ENCODE assay signal across 17 cellular contexts in genomic region chr1:161206411-161207140, GRCh38. TPM values are rescaled to one million over a fixed set of nuclear protein-coding genes. Genes with fewer than 3 reads are reported as not detected.
DNase-seq lines count a peak whose midpoint lies in the region; ATAC-seq, FAIRE-seq and TF ChIP-seq lines count a peak whose summit lies in the region.
"Had no signal": no experiment of that assay in that cellular context is flagged by ENCODE, and none has a peak within 500 bp of the region (broad histone marks: within the 10 kb centered on the region; RNA-seq: fewer than 3 reads in every experiment).

No MANE protein-coding gene starts in this region.

- TF ChIP-seq POLR2A in HepG2 (IDR thresholded peaks at IDR 0.05; ENCODE audit: insufficient read depth in 1 of 2, low read depth in 2 of 2, low read length in 2 of 2) = no peak
- TF ChIP-seq POLR2A in vagina (IDR thresholded peaks at IDR 0.05) = no peak
- no peak for TF ChIP-seq POLR2A in GM12892 (IDR thresholded peaks at IDR 0.05; ENCODE audit: low read depth, low read length)

- POLR2A ChIA-PET in HepG2 (lab: Yijun Ruan, JAX) = interaction anchor here (13.8 kb wide), 1 partner anchor 15 kb away, joined by 357 read pairs; the partner anchor contains the start of genes APOA2 and TOMM40L
- POLR2A ChIA-PET in naive thymus-derived CD4-positive, alpha-beta T cell (lab: Charles Lee) = interaction anchor here (0.7 to 29.1 kb wide), 9 partner anchors 9 to 97 kb away, joined by 3 to 508 read pairs (median 6); partner anchors contain the start of genes APOA2, FCER1G, PPOX and TOMM40L

- no TSS peak for BruUV-seq in HepG2 (replicated peaks; lab: Mats Ljungman, UMichigan)

- H3K79me2 ChIP-seq in HepG2 (ENCODE audit: insufficient read depth, low read length) = peaks cover 25% of the 10 kb centered on the region

- H3K27ac Mint-ChIP-seq in naive thymus-derived CD4-positive, alpha-beta T cell = peak overlapping the region in 5 of 9 donors; percentile 10 to 88 (median 64)

- TF ChIP-seq CTCF in liver (IDR thresholded peaks at IDR 0.05; ENCODE audit: low read depth, low read length, missing input control) (no peak), HepG2 (CRISPR knock-in tag; IDR thresholded peaks at IDR 0.05) (no peak), fibroblast of mammary gland (conservative IDR thresholded peaks at IDR 0.05; ENCODE audit: control insufficient read depth, insufficient read depth, low read depth, low read length) (no peak), vagina (IDR thresholded peaks at IDR 0.05) (no peak)

- TF ChIP-seq RAD21 in liver (IDR thresholded peaks at IDR 0.05) (no peak), HepG2 (CRISPR knock-in tag; IDR thresholded peaks at IDR 0.05) (no peak)

- H3K4me1 Mint-ChIP-seq in naive thymus-derived CD4-positive, alpha-beta T cell = peaks cover 17 to 73% (median 61%) of the 10 kb centered on the region in 7 donors

- peak overlapping the region; percentile 63 to 82 for H3K27ac ChIP-seq in liver (ENCODE audit: low read depth in 1 of 2, low read length in 2 of 2)
- H3K27ac ChIP-seq in HepG2 (ENCODE audit: extremely low read length, insufficient read depth, low read length) = no peak overlapping the region
- H3K27ac ChIP-seq in naive thymus-derived CD4-positive, alpha-beta T cell (ENCODE audit: low read depth, low read length) = no peak overlapping the region
- peak overlapping the region; percentile 74 for H3K27ac ChIP-seq in vagina
- H3K27ac ChIP-seq: SK-N-MC had no signal

- H3K27me3 ChIP-seq in liver (ENCODE audit: control insufficient read depth in 4 of 4, insufficient read depth in 4 of 4, low read length in 3 of 4) = no peaks in the 10 kb centered on the region
- H3K27me3 ChIP-seq in HepG2 (ENCODE audit: control insufficient read depth in 1 of 2, insufficient read depth in 2 of 2, low read length in 2 of 2) = no peaks in the 10 kb centered on the region; a peak in 1 of 5 replicates
- H3K27me3 ChIP-seq in naive thymus-derived CD4-positive, alpha-beta T cell (ENCODE audit: control insufficient read depth in 2 of 2, insufficient read depth in 2 of 2, low read length in 2 of 2) = no peaks in the 10 kb centered on the region
- H3K27me3 ChIP-seq in vagina = no peaks in the 10 kb centered on the region

- H3K9me3 ChIP-seq in liver (ENCODE audit: control insufficient read depth in 4 of 4, low read length in 3 of 4) (no peaks in the 10 kb centered on the region), HepG2 (ENCODE audit: low read length) (no peaks in the 10 kb centered on the region), vagina (no peaks in the 10 kb centered on the region)
- no peaks in the 10 kb centered on the region for H3K9me3 ChIP-seq in naive thymus-derived CD4-positive, alpha-beta T cell (ENCODE audit: control insufficient read depth in 2 of 3, low read length in 3 of 3)

- no peak overlapping the region for H3K4me3 ChIP-seq in liver (ENCODE audit: low read depth in 1 of 3, low read length in 3 of 3)
- H3K4me3 ChIP-seq in HepG2 (replicated peaks in 1 of 3; ENCODE audit: insufficient read depth in 1 of 3, low read depth in 2 of 3, low read length in 3 of 3) = no peak overlapping the region
- H3K4me3 ChIP-seq in fibroblast of mammary gland (ENCODE audit: control insufficient read depth, low read depth, low read length) = no peak overlapping the region
- no peak overlapping the region for H3K4me3 ChIP-seq in naive thymus-derived CD4-positive, alpha-beta T cell (ENCODE audit: low read length)
- no peak overlapping the region for H3K4me3 ChIP-seq in vagina
- H3K4me3 ChIP-seq: K562, SK-N-MC had no signal

- H3K9me3 Mint-ChIP-seq in naive thymus-derived CD4-positive, alpha-beta T cell = no peaks in the 10 kb centered on the region

- H3K27me3 Mint-ChIP-seq in naive thymus-derived CD4-positive, alpha-beta T cell = no peaks in the 10 kb centered on the region

- no peak overlapping the region for H3K9ac ChIP-seq in liver (ENCODE audit: low read depth in 1 of 2, low read length in 2 of 2)
- no peak overlapping the region for H3K9ac ChIP-seq in HepG2 (ENCODE audit: insufficient read depth, low read depth, low read length)

- no peak overlapping the region for H3K4me2 ChIP-seq in HepG2 (ENCODE audit: low read depth, low read length)

- intact Hi-C loops in HepG2 (cut with micrococcal nuclease; ENCODE audit: unreplicated experiment) (no loop called here), vagina (cut with DNase I) (no loop called here)
- intact Hi-C loops in naive thymus-derived CD4-positive, alpha-beta T cell (cut with micrococcal nuclease) = no loop called here

- FAIRE-seq in HepG2 (lab: Jason Lieb, UNC) = no peak
- no peak for FAIRE-seq in GM12892 (lab: Jason Lieb, UNC)
- FAIRE-seq: GM12891, K562 had no signal

- no peak overlapping the region for H2AFZ ChIP-seq in HepG2 (ENCODE audit: low read length)

- ATAC-seq in HepG2 (no peak), HG03439 (IDR thresholded peaks at IDR 0.05; ENCODE audit: unreplicated experiment) (no peak)
- no peak for ATAC-seq in naive thymus-derived CD4-positive, alpha-beta T cell
- ATAC-seq: K562 had no signal

- TF ChIP-seq EP300 in HepG2 (IDR thresholded peaks at IDR 0.05; ENCODE audit: low read depth in 2 of 2, low read length in 2 of 2) = no peak
- no peak for TF ChIP-seq EP300 in HepG2 (CRISPR knock-in tag; IDR thresholded peaks at IDR 0.05; ENCODE audit: borderline replicate concordance)

- H3K4me1 ChIP-seq in liver (ENCODE audit: control insufficient read depth in 4 of 4, insufficient read depth in 4 of 4, low read length in 3 of 4) (peaks cover 8 to 27% (median 20%) of the 10 kb centered on the region in 4 donors), HepG2 (ENCODE audit: insufficient read depth, low read length) (peaks cover 51% of the 10 kb centered on the region), vagina (peaks cover 50% of the 10 kb centered on the region)
- H3K4me1 ChIP-seq in naive thymus-derived CD4-positive, alpha-beta T cell (ENCODE audit: control insufficient read depth in 2 of 2, insufficient read depth in 2 of 2, low read length in 2 of 2) = peaks cover 18 to 49% of the 10 kb centered on the region in 2 donors

- 86% methylated on average over 12 of the region's 12 CpGs for WGBS in liver
- WGBS in HepG2 (ENCODE audit: low lambda C conversion rate) = 96% methylated on average over 12 of the region's 12 CpGs

- in situ Hi-C loops in HepG2 (cut with HindIII; ENCODE audit: extremely low pct_ligation_motif_present, low pct_unique_long_range_greater_than_20kb) = no loop called here

- H3K4me3 Mint-ChIP-seq in naive thymus-derived CD4-positive, alpha-beta T cell = no peak overlapping the region

- peaks cover 6 to 51% (median 34%) of the 10 kb centered on the region in 4 donors for H3K36me3 ChIP-seq in liver (ENCODE audit: control insufficient read depth in 4 of 4, insufficient read depth in 3 of 4, low read depth in 1 of 4, low read length in 3 of 4)
- peaks cover 14 to 69% of the 10 kb centered on the region in 2 experiments for H3K36me3 ChIP-seq in HepG2 (replicated peaks in 1 of 2; ENCODE audit: control insufficient read depth in 1 of 2, insufficient read depth in 2 of 2, low read length in 2 of 2)
- H3K36me3 ChIP-seq in naive thymus-derived CD4-positive, alpha-beta T cell (ENCODE audit: control insufficient read depth in 2 of 3, insufficient read depth in 3 of 3, low read length in 3 of 3) = peaks cover 20 to 66% (median 37%) of the 10 kb centered on the region in 3 experiments
- peaks cover 0 to 43% of the 10 kb centered on the region in 2 donors for H3K36me3 ChIP-seq in vagina

- no peak for DNase-seq in HepG2 (ENCODE audit: low spot score)
- DNase-seq in fibroblast of mammary gland (ENCODE audit: low read depth) = peak; percentile 83
- no peak for DNase-seq in naive thymus-derived CD4-positive, alpha-beta T cell
- DNase-seq in vagina (ENCODE audit: extremely low spot score in 2 of 2) = no peak
- no peak for DNase-seq in GM12892 (ENCODE audit: insufficient read length)
- no peak for DNase-seq in LoVo (ENCODE audit: low spot score)
- DNase-seq: activated effector memory CD4-positive, alpha-beta T cell treated with anti-CD3 and anti-CD28 coated beads, Interleukin-2, amount 50 U/mL, for 16 hours; DMS79 treated with DMSO at 0.1 percent for 48 hours; effector CD4-positive, alpha-beta T cell; NCI-H1694; NCI-H748 treated with DMSO at 0.1 percent for 48 hours had no signal

- H4K20me1 ChIP-seq in HepG2 (ENCODE audit: insufficient read depth, low read length) = no peaks in the 10 kb centered on the region

- CTCF ChIA-PET in HepG2 (lab: Yijun Ruan, JAX; ENCODE audit: low intra/inter-chr PET ratio, low total read pairs) = no interaction called here
- CTCF ChIA-PET in naive thymus-derived CD4-positive, alpha-beta T cell (lab: Charles Lee) = interaction anchor here (0.7 to 6.1 kb wide), 9 partner anchors 15 to 182 kb away, joined by 3 to 66 read pairs (median 5); partner anchors contain the start of genes PPOX and TOMM40L

- peaks cover 22 to 42% (median 34%) of the 10 kb centered on the region in 5 donors for H3K36me3 Mint-ChIP-seq in naive thymus-derived CD4-positive, alpha-beta T cell

RNA-seq across cellular contexts. Expression of gene NDUFS2, which starts 4.4 kb away (rescaled TPM):
- total RNA-seq in liver (100 to 1,000 TPM; 105 to 167 TPM), HepG2 (2016; rRNA removed; fragmentation: Illumina TruSeq; extraction: Trizol) (118 and 129 TPM in 2 replicates), vagina (104 TPM)
- polyA plus RNA-seq in liver (100 to 1,000 TPM in 1 of 2 donors, 10 to 100 TPM in 1; 93.3 to 135 TPM), HepG2 (2011; rRNA removed) (70.1 and 89.9 TPM in 2 replicates)
- total RNA-seq in HepG2 (2016; cell fraction: cytosol; rRNA removed; fragmentation: Illumina TruSeq; extraction: Trizol; ENCODE audit: low read depth) = 18.0 and 20.7 TPM in 2 replicates
- total RNA-seq in HepG2 (2016; cell fraction: insoluble cytoplasmic fraction; rRNA removed; fragmentation: Illumina TruSeq; extraction: Trizol) = 121 and 133 TPM in 2 replicates
- 28.4 and 30.2 TPM in 2 replicates for total RNA-seq in HepG2 (2016; cell fraction: membrane; rRNA removed; fragmentation: Illumina TruSeq; extraction: Trizol)
- total RNA-seq in HepG2 (2016; cell fraction: nucleus; rRNA removed; fragmentation: Illumina TruSeq; extraction: Trizol) = 63.0 and 65.1 TPM in 2 replicates
- polyA plus RNA-seq in HepG2 (2011; cell fraction: cytosol; rRNA removed) = 52.3 and 72.4 TPM in 2 replicates
- 87.4 and 104 TPM in 2 replicates for polyA plus RNA-seq in HepG2 (2011; cell fraction: nucleus; rRNA removed)
- 117 and 118 TPM in 2 replicates for polyA plus RNA-seq in HepG2 (2012)
- polyA plus RNA-seq in HepG2 (2016; cell fraction: cytosol; fragmentation: Illumina TruSeq; extraction: Trizol; ENCODE audit: low read depth) = 14.3 and 16.0 TPM in 2 replicates
- 134 and 145 TPM in 2 replicates for polyA plus RNA-seq in HepG2 (2016; cell fraction: insoluble cytoplasmic fraction; fragmentation: Illumina TruSeq; extraction: Trizol; ENCODE audit: low read depth)
- 18.1 and 20.3 TPM in 2 replicates for polyA plus RNA-seq in HepG2 (2016; cell fraction: membrane; fragmentation: Illumina TruSeq; extraction: Trizol; ENCODE audit: low read depth)
- 89.9 and 92.0 TPM in 2 replicates for polyA plus RNA-seq in HepG2 (2016; cell fraction: nucleus; fragmentation: Illumina TruSeq; extraction: Trizol; ENCODE audit: insufficient read depth, low read depth)
- 158 and 259 TPM in 2 replicates for polyA minus RNA-seq in HepG2 (2011; rRNA and poly(A)+ RNA removed; ENCODE audit: low replicate concordance)
- polyA minus RNA-seq in HepG2 (2011; cell fraction: cytosol; rRNA and poly(A)+ RNA removed) = 53.5 and 76.1 TPM in 2 replicates
- 67.2 and 85.7 TPM in 2 replicates for polyA minus RNA-seq in HepG2 (2011; cell fraction: nucleus; rRNA and poly(A)+ RNA removed)
- total RNA-seq in naive thymus-derived CD4-positive, alpha-beta T cell = 100 to 1,000 TPM in 2 of 5 experiments, 10 to 100 TPM in 3; 64.1 to 131 (median 85.3) TPM
- 100 to 1,000 TPM in 1 of 2 donors, 10 to 100 TPM in 1; 94.6 to 102 TPM for polyA plus RNA-seq in naive thymus-derived CD4-positive, alpha-beta T cell
- polyA plus RNA-seq in GM12892 (2012; ENCODE audit: missing spikeins) = 101 TPM

RNA-seq across cellular contexts. Expression of gene ADAMTS4, which starts 7.7 kb away (rescaled TPM):
- 1 to 10 TPM in 1 of 2 donors, under 1 TPM in 1; 0.28 to 2.2 TPM for total RNA-seq in liver
- under 1 TPM; 0.21 to 0.48 TPM for polyA plus RNA-seq in liver
- 0.73 and 1.7 TPM in 2 replicates for total RNA-seq in HepG2 (2016; rRNA removed; fragmentation: Illumina TruSeq; extraction: Trizol)
- total RNA-seq in HepG2 (2016; cell fraction: cytosol; rRNA removed; fragmentation: Illumina TruSeq; extraction: Trizol; ENCODE audit: low read depth) = 0.10 and 0.18 TPM in 2 replicates
- 0.56 and 0.93 TPM in 2 replicates for total RNA-seq in HepG2 (2016; cell fraction: insoluble cytoplasmic fraction; rRNA removed; fragmentation: Illumina TruSeq; extraction: Trizol)
- 0.14 and 0.62 TPM in 2 replicates for total RNA-seq in HepG2 (2016; cell fraction: membrane; rRNA removed; fragmentation: Illumina TruSeq; extraction: Trizol)
- total RNA-seq in HepG2 (2016; cell fraction: nucleus; rRNA removed; fragmentation: Illumina TruSeq; extraction: Trizol) = 1.6 and 2.4 TPM in 2 replicates
- polyA plus RNA-seq in HepG2 (2011; rRNA removed) = 0.51 and 0.56 TPM in 2 replicates
- 0.26 and 0.35 TPM in 2 replicates for polyA plus RNA-seq in HepG2 (2011; cell fraction: cytosol; rRNA removed)
- polyA plus RNA-seq in HepG2 (2011; cell fraction: nucleus; rRNA removed) = 1.1 and 1.3 TPM in 2 replicates
- 0.31 and 0.45 TPM in 2 replicates for polyA plus RNA-seq in HepG2 (2012)
- polyA plus RNA-seq in HepG2 (2016; cell fraction: cytosol; fragmentation: Illumina TruSeq; extraction: Trizol; ENCODE audit: low read depth) = 0.01 TPM in 1 of 2 replicates, not detected in the other
- 0.37 and 0.45 TPM in 2 replicates for polyA plus RNA-seq in HepG2 (2016; cell fraction: insoluble cytoplasmic fraction; fragmentation: Illumina TruSeq; extraction: Trizol; ENCODE audit: low read depth)
- 0.03 and 0.30 TPM in 2 replicates for polyA plus RNA-seq in HepG2 (2016; cell fraction: membrane; fragmentation: Illumina TruSeq; extraction: Trizol; ENCODE audit: low read depth)
- polyA plus RNA-seq in HepG2 (2016; cell fraction: nucleus; fragmentation: Illumina TruSeq; extraction: Trizol; ENCODE audit: insufficient read depth, low read depth) = 1.0 and 2.5 TPM in 2 replicates
- 0.87 and 3.5 TPM in 2 replicates for polyA minus RNA-seq in HepG2 (2011; rRNA and poly(A)+ RNA removed; ENCODE audit: low replicate concordance)
- 0.69 and 0.97 TPM in 2 replicates for polyA minus RNA-seq in HepG2 (2011; cell fraction: cytosol; rRNA and poly(A)+ RNA removed)
- polyA minus RNA-seq in HepG2 (2011; cell fraction: nucleus; rRNA and poly(A)+ RNA removed) = 1.8 and 2.2 TPM in 2 replicates
- 1 to 10 TPM in 4 of 5 experiments, under 1 TPM in 1; 0.70 to 3.3 (median 1.6) TPM for total RNA-seq in naive thymus-derived CD4-positive, alpha-beta T cell
- polyA plus RNA-seq in naive thymus-derived CD4-positive, alpha-beta T cell = under 1 TPM; 0.21 to 0.38 TPM
- 78.3 TPM for total RNA-seq in vagina
- polyA plus RNA-seq in GM12892 (2012; ENCODE audit: missing spikeins) = 0.06 TPM

RNA-seq across cellular contexts. Expression of gene FCER1G, which starts 8.5 kb away (rescaled TPM):
- 10 to 100 TPM; 25.4 to 32.6 TPM for total RNA-seq in liver
- polyA plus RNA-seq in liver = 10 to 100 TPM; 46.1 to 77.1 TPM
- 1.3 and 1.5 TPM in 2 replicates for total RNA-seq in HepG2 (2016; rRNA removed; fragmentation: Illumina TruSeq; extraction: Trizol)
- total RNA-seq in HepG2 (2016; cell fraction: cytosol; rRNA removed; fragmentation: Illumina TruSeq; extraction: Trizol; ENCODE audit: low read depth) = 2.0 and 3.3 TPM in 2 replicates
- 0.74 and 1.1 TPM in 2 replicates for total RNA-seq in HepG2 (2016; cell fraction: insoluble cytoplasmic fraction; rRNA removed; fragmentation: Illumina TruSeq; extraction: Trizol)
- total RNA-seq in HepG2 (2016; cell fraction: membrane; rRNA removed; fragmentation: Illumina TruSeq; extraction: Trizol) = 0.87 and 1.3 TPM in 2 replicates
- total RNA-seq in HepG2 (2016; cell fraction: nucleus; rRNA removed; fragmentation: Illumina TruSeq; extraction: Trizol) = 1.1 TPM in 1 of 2 replicates, not detected in the other
- 4.7 and 6.4 TPM in 2 replicates for polyA plus RNA-seq in HepG2 (2011; rRNA removed)
- 3.0 and 4.5 TPM in 2 replicates for polyA plus RNA-seq in HepG2 (2011; cell fraction: cytosol; rRNA removed)
- polyA plus RNA-seq in HepG2 (2011; cell fraction: nucleus; rRNA removed) = 2.7 and 3.0 TPM in 2 replicates
- polyA plus RNA-seq in HepG2 (2012) = 2.5 and 4.9 TPM in 2 replicates
- 1.8 and 2.9 TPM in 2 replicates for polyA plus RNA-seq in HepG2 (2016; cell fraction: cytosol; fragmentation: Illumina TruSeq; extraction: Trizol; ENCODE audit: low read depth)
- polyA plus RNA-seq in HepG2 (2016; cell fraction: insoluble cytoplasmic fraction; fragmentation: Illumina TruSeq; extraction: Trizol; ENCODE audit: low read depth) = 3.0 and 3.5 TPM in 2 replicates
- 2.1 and 3.2 TPM in 2 replicates for polyA plus RNA-seq in HepG2 (2016; cell fraction: membrane; fragmentation: Illumina TruSeq; extraction: Trizol; ENCODE audit: low read depth)
- polyA plus RNA-seq in HepG2 (2016; cell fraction: nucleus; fragmentation: Illumina TruSeq; extraction: Trizol; ENCODE audit: insufficient read depth, low read depth) = 3.8 and 3.9 TPM in 2 replicates
- polyA minus RNA-seq in HepG2 (2011; rRNA and poly(A)+ RNA removed; ENCODE audit: low replicate concordance) = 3.2 TPM in 1 of 2 replicates, not detected in the other
- 1.2 TPM in 1 of 2 replicates, not detected in the other for polyA minus RNA-seq in HepG2 (2011; cell fraction: cytosol; rRNA and poly(A)+ RNA removed)
- polyA minus RNA-seq in HepG2 (2011; cell fraction: nucleus; rRNA and poly(A)+ RNA removed) = 2.4 and 2.5 TPM in 2 replicates
- total RNA-seq in naive thymus-derived CD4-positive, alpha-beta T cell = 100 to 1,000 TPM in 1 of 5 experiments, 10 to 100 TPM in 3, 1 to 10 TPM in 1; 2.6 to 171 (median 14.5) TPM
- polyA plus RNA-seq in naive thymus-derived CD4-positive, alpha-beta T cell = 1 to 10 TPM; 2.7 to 5.1 TPM
- 64.8 TPM for total RNA-seq in vagina
- polyA plus RNA-seq in GM12892 (2012; ENCODE audit: missing spikeins) = not detected

RNA-seq across cellular contexts. Expression of gene APOA2, which starts 16.9 kb away (rescaled TPM):
- total RNA-seq in liver (1,000 to 10,000 TPM; 5,041 to 8,644 TPM), HepG2 (2016; rRNA removed; fragmentation: Illumina TruSeq; extraction: Trizol) (4,370 and 6,293 TPM in 2 replicates), vagina (not detected)
- polyA plus RNA-seq in liver (over 10,000 TPM; 12,638 to 30,612 TPM), HepG2 (2011; rRNA removed) (18,293 and 18,774 TPM in 2 replicates)
- total RNA-seq in HepG2 (2016; cell fraction: cytosol; rRNA removed; fragmentation: Illumina TruSeq; extraction: Trizol; ENCODE audit: low read depth) = 3,975 and 6,491 TPM in 2 replicates
- 4,472 and 6,358 TPM in 2 replicates for total RNA-seq in HepG2 (2016; cell fraction: insoluble cytoplasmic fraction; rRNA removed; fragmentation: Illumina TruSeq; extraction: Trizol)
- total RNA-seq in HepG2 (2016; cell fraction: membrane; rRNA removed; fragmentation: Illumina TruSeq; extraction: Trizol) = 3,955 and 6,101 TPM in 2 replicates
- total RNA-seq in HepG2 (2016; cell fraction: nucleus; rRNA removed; fragmentation: Illumina TruSeq; extraction: Trizol) = 3,810 and 3,934 TPM in 2 replicates
- polyA plus RNA-seq in HepG2 (2011; cell fraction: cytosol; rRNA removed) = 17,633 and 21,546 TPM in 2 replicates
- 4,893 and 6,777 TPM in 2 replicates for polyA plus RNA-seq in HepG2 (2011; cell fraction: nucleus; rRNA removed)
- 14,747 and 16,401 TPM in 2 replicates for polyA plus RNA-seq in HepG2 (2012)
- polyA plus RNA-seq in HepG2 (2016; cell fraction: cytosol; fragmentation: Illumina TruSeq; extraction: Trizol; ENCODE audit: low read depth) = 6,184 and 9,695 TPM in 2 replicates
- polyA plus RNA-seq in HepG2 (2016; cell fraction: insoluble cytoplasmic fraction; fragmentation: Illumina TruSeq; extraction: Trizol; ENCODE audit: low read depth) = 5,809 and 5,829 TPM in 2 replicates
- polyA plus RNA-seq in HepG2 (2016; cell fraction: membrane; fragmentation: Illumina TruSeq; extraction: Trizol; ENCODE audit: low read depth) = 5,233 and 7,551 TPM in 2 replicates
- polyA plus RNA-seq in HepG2 (2016; cell fraction: nucleus; fragmentation: Illumina TruSeq; extraction: Trizol; ENCODE audit: insufficient read depth, low read depth) = 8,211 and 8,782 TPM in 2 replicates
- polyA minus RNA-seq in HepG2 (2011; rRNA and poly(A)+ RNA removed; ENCODE audit: low replicate concordance) = 2.8 and 6,464 TPM in 2 replicates
- 2,868 and 2,995 TPM in 2 replicates for polyA minus RNA-seq in HepG2 (2011; cell fraction: cytosol; rRNA and poly(A)+ RNA removed)
- polyA minus RNA-seq in HepG2 (2011; cell fraction: nucleus; rRNA and poly(A)+ RNA removed) = 1,031 and 1,480 TPM in 2 replicates
- not detected for total RNA-seq in naive thymus-derived CD4-positive, alpha-beta T cell
- not detected for polyA plus RNA-seq in naive thymus-derived CD4-positive, alpha-beta T cell
- polyA plus RNA-seq in GM12892 (2012; ENCODE audit: missing spikeins) = not detected
- total RNA-seq: mononuclear cell had no signal

RNA-seq across cellular contexts. Expression of gene TOMM40L, which starts 19.3 kb away (rescaled TPM):
- total RNA-seq in liver = 1 to 10 TPM; 6.7 to 7.4 TPM
- 10 to 100 TPM; 10.4 to 10.5 TPM for polyA plus RNA-seq in liver
- 26.2 and 29.1 TPM in 2 replicates for total RNA-seq in HepG2 (2016; rRNA removed; fragmentation: Illumina TruSeq; extraction: Trizol)
- 8.5 and 8.6 TPM in 2 replicates for total RNA-seq in HepG2 (2016; cell fraction: cytosol; rRNA removed; fragmentation: Illumina TruSeq; extraction: Trizol; ENCODE audit: low read depth)
- total RNA-seq in HepG2 (2016; cell fraction: insoluble cytoplasmic fraction; rRNA removed; fragmentation: Illumina TruSeq; extraction: Trizol) = 26.8 and 29.0 TPM in 2 replicates
- 28.7 and 28.9 TPM in 2 replicates for total RNA-seq in HepG2 (2016; cell fraction: membrane; rRNA removed; fragmentation: Illumina TruSeq; extraction: Trizol)
- 18.4 and 20.4 TPM in 2 replicates for total RNA-seq in HepG2 (2016; cell fraction: nucleus; rRNA removed; fragmentation: Illumina TruSeq; extraction: Trizol)
- polyA plus RNA-seq in HepG2 (2011; rRNA removed) = 14.1 and 16.9 TPM in 2 replicates
- polyA plus RNA-seq in HepG2 (2011; cell fraction: cytosol; rRNA removed) = 15.2 and 16.3 TPM in 2 replicates
- polyA plus RNA-seq in HepG2 (2011; cell fraction: nucleus; rRNA removed) = 29.3 and 32.6 TPM in 2 replicates
- 8.7 and 12.4 TPM in 2 replicates for polyA plus RNA-seq in HepG2 (2012)
- polyA plus RNA-seq in HepG2 (2016; cell fraction: cytosol; fragmentation: Illumina TruSeq; extraction: Trizol; ENCODE audit: low read depth) = 8.3 and 8.8 TPM in 2 replicates
- polyA plus RNA-seq in HepG2 (2016; cell fraction: insoluble cytoplasmic fraction; fragmentation: Illumina TruSeq; extraction: Trizol; ENCODE audit: low read depth) = 26.8 and 28.0 TPM in 2 replicates
- 20.9 and 21.0 TPM in 2 replicates for polyA plus RNA-seq in HepG2 (2016; cell fraction: membrane; fragmentation: Illumina TruSeq; extraction: Trizol; ENCODE audit: low read depth)
- 34.0 and 43.4 TPM in 2 replicates for polyA plus RNA-seq in HepG2 (2016; cell fraction: nucleus; fragmentation: Illumina TruSeq; extraction: Trizol; ENCODE audit: insufficient read depth, low read depth)
- 52.6 and 61.0 TPM in 2 replicates for polyA minus RNA-seq in HepG2 (2011; rRNA and poly(A)+ RNA removed; ENCODE audit: low replicate concordance)
- 9.3 and 13.5 TPM in 2 replicates for polyA minus RNA-seq in HepG2 (2011; cell fraction: cytosol; rRNA and poly(A)+ RNA removed)
- polyA minus RNA-seq in HepG2 (2011; cell fraction: nucleus; rRNA and poly(A)+ RNA removed) = 20.0 and 25.9 TPM in 2 replicates
- 10 to 100 TPM in 4 of 5 experiments, 1 to 10 TPM in 1; 8.9 to 24.3 (median 11.8) TPM for total RNA-seq in naive thymus-derived CD4-positive, alpha-beta T cell
- polyA plus RNA-seq in naive thymus-derived CD4-positive, alpha-beta T cell = 1 to 10 TPM; 6.0 to 6.4 TPM
- 15.0 TPM for total RNA-seq in vagina
- polyA plus RNA-seq in GM12892 (2012; ENCODE audit: missing spikeins) = 10.1 TPM

Comparison
In these comparisons a context has a peak if more than half of its experiments do, and no peak if none do; other contexts are left out.
1. H3K27ac ChIP-seq: peak in liver (2 of 2) and vagina (single experiment); none in HepG2 (single experiment) and naive thymus-derived CD4-positive, alpha-beta T cell (single experiment).
2. RNA of gene ADAMTS4, which starts 7.7 kb away (total RNA-seq): 78.3 TPM in vagina (single experiment); 0.28 to 2.2 TPM in liver, 0.10 to 2.4 TPM in HepG2 and 0.70 to 3.3 TPM in naive thymus-derived CD4-positive, alpha-beta T cell; every median in the first group is over 10 times any median in the second.